In genomic region chr2:32277363-32277673, GRCh38 we compare ENCODE assay signal across 8 cellular contexts. TPM values are rescaled to one million over a fixed set of nuclear protein-coding genes. Genes with fewer than 3 reads are reported as not detected.
DNase-seq lines count a peak whose midpoint lies in the region; ATAC-seq and TF ChIP-seq lines count a peak whose summit lies in the region.

No MANE protein-coding gene starts in this region.

- peaks cover 16% of the 10 kb centered on the region for H3K36me3 ChIP-seq in DND-41 (ENCODE audit: insufficient read depth, low read length)
- H3K36me3 ChIP-seq in KOPT-K1 (ENCODE audit: insufficient read depth, low read length) = peaks cover 18% of the 10 kb centered on the region
- H3K36me3 ChIP-seq in ectodermal cell (ENCODE audit: control insufficient read depth, insufficient read depth, low read length) = no peaks in the 10 kb centered on the region
- H3K36me3 ChIP-seq in neutrophil = peaks cover 4% of the 10 kb centered on the region

- H3K27ac ChIP-seq in DND-41 (ENCODE audit: low read length) = peak overlapping the region; percentile 87
- peak overlapping the region; percentile 74 for H3K27ac ChIP-seq in KOPT-K1 (ENCODE audit: low read depth, low read length, poor library complexity, severe bottlenecking)
- H3K27ac ChIP-seq in ectodermal cell (ENCODE audit: insufficient read depth, low read depth, low read length, poor library complexity, severe bottlenecking) = no peak overlapping the region
- peak overlapping the region; percentile 90 for H3K27ac ChIP-seq in neutrophil

- H2AFZ ChIP-seq in DND-41 (ENCODE audit: low read depth, low read length) = peak overlapping the region; percentile 87

- WGBS in ectodermal cell, 2 experiments = 92 to 94% methylated on average over 5 of the region's 5 CpGs

- peaks cover 23% of the 10 kb centered on the region for H3K4me1 ChIP-seq in DND-41 (ENCODE audit: insufficient read depth, low read length)
- H3K4me1 ChIP-seq in ectodermal cell (ENCODE audit: control insufficient read depth, insufficient read depth, low read length) = no peaks in the 10 kb centered on the region
- H3K4me1 ChIP-seq in neutrophil (ENCODE audit: control insufficient read depth in 1 of 2, insufficient read depth in 1 of 2, low read depth in 1 of 2, low read length in 1 of 2) = peaks cover 15 to 21% of the 10 kb centered on the region in 2 experiments

- H4K20me1 ChIP-seq in DND-41 (ENCODE audit: insufficient read depth, low read length) = no peaks in the 10 kb centered on the region

- TF ChIP-seq CTCF in DND-41 (IDR thresholded peaks at IDR 0.05; ENCODE audit: borderline replicate concordance, extremely low read depth, low read length, poor library complexity, severe bottlenecking) (no peak), neutrophil (IDR thresholded peaks at IDR 0.05) (no peak)

- no peaks in the 10 kb centered on the region for H3K9me3 ChIP-seq in DND-41 (ENCODE audit: insufficient read depth, low read length, severe bottlenecking)
- H3K9me3 ChIP-seq in KOPT-K1 (ENCODE audit: insufficient read depth, low read length, poor library complexity, severe bottlenecking) = no peaks in the 10 kb centered on the region
- no peaks in the 10 kb centered on the region for H3K9me3 ChIP-seq in ectodermal cell (ENCODE audit: control insufficient read depth, low read length)
- H3K9me3 ChIP-seq in neutrophil = no peaks in the 10 kb centered on the region

- H3K27me3 ChIP-seq in DND-41 (ENCODE audit: insufficient read depth, low read length, poor library complexity) = no peaks in the 10 kb centered on the region
- peaks cover 13% of the 10 kb centered on the region for H3K27me3 ChIP-seq in ectodermal cell (ENCODE audit: control insufficient read depth, insufficient read depth, low read length, poor library complexity, severe bottlenecking)
- H3K27me3 ChIP-seq in neutrophil = no peaks in the 10 kb centered on the region

- DNase-seq in DND-41 (no peak), CD1c-positive myeloid dendritic cell (ENCODE audit: extremely low spot score) (no peak), NCI-H1930 (lab: John Stamatoyannopoulos, UW) (no peak), iPS-NIHi11 (ENCODE audit: low spot score) (no peak)
- no peak for DNase-seq in stimulated activated CD4-positive, alpha-beta T cell treated with anti-CD3 and anti-CD28 coated beads, Interleukin-4, amount 100 ng/mL, for 24 hours

- H3K4me3 ChIP-seq in DND-41 (ENCODE audit: low read depth in 1 of 2, low read length in 2 of 2) (peak overlapping the region; percentile 21 to 85; a peak in 3 of 4 replicates), ectodermal cell (ENCODE audit: insufficient read depth, low read depth, low read length) (peak overlapping the region; percentile 69), neutrophil (ENCODE audit: low read depth in 1 of 2, low read length in 1 of 2) (peak overlapping the region; percentile 81 to 96)

- ATAC-seq in DND-41 (ENCODE audit: insufficient read depth, low read depth) = no peak

- peak overlapping the region; percentile 78 for H3K4me2 ChIP-seq in DND-41 (ENCODE audit: insufficient read depth, low read length)

- peak overlapping the region; percentile 83 for H3K9ac ChIP-seq in DND-41 (ENCODE audit: low read depth, low read length)

- peaks cover 46% of the 10 kb centered on the region for H3K79me2 ChIP-seq in DND-41 (ENCODE audit: insufficient read depth, low read length)

RNA-seq across cellular contexts. Expression of gene YIPF4, which starts 0.4 kb away (rescaled TPM):
- polyA plus RNA-seq in ectodermal cell (2013, experiment 1 of 4) = 27.2 TPM
- polyA plus RNA-seq in ectodermal cell (2013, experiment 2 of 4) = 27.0 TPM
- 13.7 TPM for polyA plus RNA-seq in ectodermal cell (2013, experiment 3 of 4)
- polyA plus RNA-seq in ectodermal cell (2013, experiment 4 of 4) = 16.5 TPM

RNA-seq across cellular contexts. Expression of gene NLRC4, which starts 12.6 kb away (rescaled TPM):
- polyA plus RNA-seq in ectodermal cell (2013, experiment 1 of 4) = not detected
- polyA plus RNA-seq in ectodermal cell (2013, experiment 2 of 4) = not detected
- polyA plus RNA-seq in ectodermal cell (2013, experiment 3 of 4) = not detected
- polyA plus RNA-seq in ectodermal cell (2013, experiment 4 of 4) = not detected
